26 cellular contexts compared by ENCODE assay signal in genomic region chr7:70406419-70407189, GRCh38.
DNase-seq lines count a peak whose midpoint lies in the region; ATAC-seq and TF ChIP-seq lines count a peak whose summit lies in the region.
"Had no signal": no experiment of that assay in that cellular context is flagged by ENCODE, and none has a peak within 500 bp of the region (broad histone marks: within the 10 kb centered on the region; RNA-seq: fewer than 3 reads in every experiment).

No MANE protein-coding gene starts in this region.

- no peaks in the 10 kb centered on the region for H3K9me3 ChIP-seq in BLaER1 treated with 17β-estradiol and CSF1 and Interleukin-3, amounts not matched to agents 10 nM and 100 nM (replicated peaks in 1 of 11)
- H3K9me3 ChIP-seq in adipocyte (ENCODE audit: control insufficient read depth, low read length), result no peaks in the 10 kb centered on the region
- H3K9me3 ChIP-seq in neural cell (ENCODE audit: low read length), result no peaks in the 10 kb centered on the region
- H3K9me3 ChIP-seq: gastroesophageal sphincter, sigmoid colon, thoracic aorta had no signal

- no peak overlapping the region for H3K4me3 Mint-ChIP-seq in endothelial cell (ENCODE audit: unreplicated experiment)
- no peak overlapping the region for H3K4me3 Mint-ChIP-seq in activated T-cell treated with anti-CD3 and anti-CD28 coated beads, Interleukin-2, amount 50 U/mL, for 72 hours
- H3K4me3 Mint-ChIP-seq: activated naive CD4-positive, alpha-beta T cell treated with anti-CD3 and anti-CD28 coated beads for 36 hours; activated T-cell treated with anti-CD3 and anti-CD28 coated beads, Interleukin-2, amount 50 U/mL, for 24 hours; natural killer cell treated with Interleukin-12 subunit alpha and Interleukin-12 subunit beta and Interleukin-15 and Interleukin-18, amount 100 ng/mL, for 72 hours had no signal

- H3K27me3 Mint-ChIP-seq in endothelial cell (ENCODE audit: unreplicated experiment), result no peaks in the 10 kb centered on the region
- H3K27me3 Mint-ChIP-seq in activated T-cell treated with anti-CD3 and anti-CD28 coated beads, Interleukin-2, amount 50 U/mL, for 72 hours (ENCODE audit: low read depth), result no peaks in the 10 kb centered on the region
- H3K27me3 Mint-ChIP-seq: activated T-cell treated with anti-CD3 and anti-CD28 coated beads, Interleukin-2, amount 50 U/mL, for 24 hours; natural killer cell treated with Interleukin-12 subunit alpha and Interleukin-12 subunit beta and Interleukin-15 and Interleukin-18, amount 100 ng/mL, for 72 hours; stimulated activated naive B cell treated with anti-CD40 and anti-IgM and Interleukin-4, amounts not matched to agents 10 μg/mL and 1 μg/mL and 100 μg/mL, for 72 hours had no signal

- no peaks in the 10 kb centered on the region for H3K79me2 ChIP-seq in neural cell (replicated peaks; ENCODE audit: insufficient read depth, low read length)

- peaks cover 16 to 87% (median 71%) of the 10 kb centered on the region in 10 experiments; a peak in 18 of 20 replicates for H3K4me1 ChIP-seq in BLaER1 treated with 17β-estradiol and CSF1 and Interleukin-3, amounts not matched to agents 10 nM and 100 nM
- peaks cover 6% of the 10 kb centered on the region for H3K4me1 ChIP-seq in adipocyte (ENCODE audit: control insufficient read depth, insufficient read depth, low read length)
- H3K4me1 ChIP-seq: gastroesophageal sphincter had no signal

- H3K4me2 ChIP-seq in BLaER1 treated with 17β-estradiol and CSF1 and Interleukin-3, amounts not matched to agents 10 nM and 100 nM, result peak overlapping the region; percentile 27 to 87 (median 75); a peak in 21 of 22 replicates
- H3K4me2 ChIP-seq in neural cell (ENCODE audit: low read length), result peak overlapping the region; percentile 22

- peak overlapping the region in 3 of 10 experiments; percentile 2 to 33 (median 18); a peak in 2 of 20 replicates for H3K4me3 ChIP-seq in BLaER1 treated with 17β-estradiol and CSF1 and Interleukin-3, amounts not matched to agents 10 nM and 100 nM
- no peak overlapping the region for H3K4me3 ChIP-seq in adipocyte (ENCODE audit: low read length)
- peak overlapping the region; percentile 31 for H3K4me3 ChIP-seq in neural cell (ENCODE audit: low read length)
- H3K4me3 ChIP-seq: gastroesophageal sphincter, sigmoid colon, thoracic aorta had no signal

- H3K27me3 ChIP-seq in BLaER1 treated with 17β-estradiol and CSF1 and Interleukin-3, amounts not matched to agents 10 nM and 100 nM, result no peaks in the 10 kb centered on the region
- H3K27me3 ChIP-seq in adipocyte (replicated peaks; ENCODE audit: control insufficient read depth, insufficient read depth, low read length) (no peaks in the 10 kb centered on the region), neural cell (ENCODE audit: insufficient read depth, low read depth, low read length) (no peaks in the 10 kb centered on the region)
- H3K27me3 ChIP-seq: gastroesophageal sphincter, sigmoid colon had no signal

- no peaks in the 10 kb centered on the region for H3K9me3 Mint-ChIP-seq in endothelial cell (ENCODE audit: unreplicated experiment)
- no peaks in the 10 kb centered on the region for H3K9me3 Mint-ChIP-seq in activated T-cell treated with anti-CD3 and anti-CD28 coated beads, Interleukin-2, amount 50 U/mL, for 72 hours
- H3K9me3 Mint-ChIP-seq: activated naive CD4-positive, alpha-beta T cell treated with anti-CD3 and anti-CD28 coated beads for 36 hours; activated T-cell treated with anti-CD3 and anti-CD28 coated beads, Interleukin-2, amount 50 U/mL, for 24 hours; natural killer cell treated with Interleukin-12 subunit alpha and Interleukin-12 subunit beta and Interleukin-15 and Interleukin-18, amount 100 ng/mL, for 72 hours; stimulated activated naive B cell treated with anti-CD40 and anti-IgM and Interleukin-4, amounts not matched to agents 10 μg/mL and 1 μg/mL and 100 μg/mL, for 72 hours had no signal

- no peaks in the 10 kb centered on the region for H3K9me2 ChIP-seq in neural cell (ENCODE audit: insufficient read depth, low read length)

- peaks cover 9% of the 10 kb centered on the region for H3F3A ChIP-seq in neural cell (ENCODE audit: insufficient read depth, low read length, poor library complexity, severe bottlenecking)

- H3K4me1 Mint-ChIP-seq in endothelial cell (ENCODE audit: unreplicated experiment), result peaks cover 12% of the 10 kb centered on the region
- H3K4me1 Mint-ChIP-seq in activated T-cell treated with anti-CD3 and anti-CD28 coated beads, Interleukin-2, amount 50 U/mL, for 72 hours (ENCODE audit: low read depth), result no peaks in the 10 kb centered on the region

- H3K27ac Mint-ChIP-seq in endothelial cell (ENCODE audit: unreplicated experiment), result no peak overlapping the region
- no peak overlapping the region for H3K27ac Mint-ChIP-seq in activated T-cell treated with anti-CD3 and anti-CD28 coated beads, Interleukin-2, amount 50 U/mL, for 72 hours
- H3K27ac Mint-ChIP-seq: activated naive CD4-positive, alpha-beta T cell treated with anti-CD3 and anti-CD28 coated beads for 36 hours; activated T-cell treated with anti-CD3 and anti-CD28 coated beads, Interleukin-2, amount 50 U/mL, for 24 hours; natural killer cell treated with Interleukin-12 subunit alpha and Interleukin-12 subunit beta and Interleukin-15 and Interleukin-18, amount 100 ng/mL, for 72 hours had no signal

- peaks cover 0 to 10% (median 0%) of the 10 kb centered on the region in 11 experiments; a peak in 2 of 22 replicates for H4K20me1 ChIP-seq in BLaER1 treated with 17β-estradiol and CSF1 and Interleukin-3, amounts not matched to agents 10 nM and 100 nM
- H4K20me1 ChIP-seq in neural cell (ENCODE audit: insufficient read depth), result no peaks in the 10 kb centered on the region

- TF ChIP-seq RAD21 in neural cell (conservative IDR thresholded peaks at IDR 0.05), result no peak

- no peak for ATAC-seq in HG03196 (IDR thresholded peaks at IDR 0.05; ENCODE audit: unreplicated experiment)
- ATAC-seq in activated T-cell treated with anti-CD3 and anti-CD28 coated beads, Interleukin-2, amount 50 U/mL, for 72 hours (replicated peaks in 1 of 2), result no peak
- ATAC-seq: gastroesophageal sphincter; natural killer cell treated with Interleukin-12 subunit alpha and Interleukin-12 subunit beta and Interleukin-15 and Interleukin-18, amount 100 ng/mL, for 72 hours had no signal

- peak overlapping the region in 6 of 11 experiments; percentile 3 to 63 (median 57); a peak in 8 of 22 replicates for H3K27ac ChIP-seq in BLaER1 treated with 17β-estradiol and CSF1 and Interleukin-3, amounts not matched to agents 10 nM and 100 nM
- H3K27ac ChIP-seq in neural cell (ENCODE audit: low read length), result peak overlapping the region; percentile 84
- H3K27ac ChIP-seq: gastroesophageal sphincter, HL-60, sigmoid colon, thoracic aorta had no signal

- no peak for TF ChIP-seq EP300 in neural cell (conservative IDR thresholded peaks at IDR 0.05; ENCODE audit: poor library complexity, severe bottlenecking)

- H3K9ac ChIP-seq in BLaER1 treated with 17β-estradiol and CSF1 and Interleukin-3, amounts not matched to agents 10 nM and 100 nM, result peak overlapping the region in 4 of 11 experiments; percentile 19 to 47 (median 28); a peak in 5 of 22 replicates
- H3K9ac ChIP-seq in adipocyte (ENCODE audit: low read length), result no peak overlapping the region
- peak overlapping the region; percentile 38 for H3K9ac ChIP-seq in neural cell (ENCODE audit: low read length)

- no peak for TF ChIP-seq CTCF in neural cell (IDR thresholded peaks at IDR 0.05; ENCODE audit: poor library complexity, severe bottlenecking)
- TF ChIP-seq CTCF in endothelial cell (IDR thresholded peaks at IDR 0.05; ENCODE audit: unreplicated experiment), result no peak

- DNase-seq in NCI-H1694 treated with DMSO at 0.1 percent for 48 hours (lab: John Stamatoyannopoulos, UW), result peak; percentile 98
- peak; percentile 29 for DNase-seq in adipocyte (ENCODE audit: low read depth)
- no peak for DNase-seq in NCI-H2029 treated with DMSO at 0.1 percent for 48 hours (lab: John Stamatoyannopoulos, UW)
- no peak for DNase-seq in endothelial cell (ENCODE audit: low spot score)
- no peak for DNase-seq in activated T-cell treated with anti-CD3 and anti-CD28 coated beads, Interleukin-2, amount 50 U/mL, for 72 hours
- DNase-seq: activated CD4-positive, alpha-beta T cell treated with anti-CD3 and anti-CD28 coated beads for 1 hour; activated naive CD4-positive, alpha-beta T cell treated with anti-CD3 and anti-CD28 coated beads for 36 hours; activated T-cell treated with anti-CD3 and anti-CD28 coated beads, Interleukin-2, amount 50 U/mL, for 24 hours; anterior cingulate cortex; central memory CD4-positive, alpha-beta T cell; DMS79 treated with DMSO at 0.1 percent for 48 hours; erythroblast; IMR-90; mesenchymal stem cell; NCI-H1436 treated with DMSO at 0.1 percent for 48 hours; NCI-H226; sigmoid colon; stimulated activated CD4-positive, alpha-beta T cell treated with anti-CD3 and anti-CD28 coated beads, Interleukin-2, amount 100 ng/mL, for 24 hours; stimulated activated naive B cell treated with anti-CD40 and anti-IgM and Interleukin-4, amounts not matched to agents 10 μg/mL and 1 μg/mL and 100 μg/mL, for 72 hours had no signal

- no peak overlapping the region for H2AFZ ChIP-seq in neural cell (ENCODE audit: low read depth, low read length)

- no peaks in the 10 kb centered on the region for H3K36me3 Mint-ChIP-seq in endothelial cell (ENCODE audit: low read depth, unreplicated experiment)
- H3K36me3 Mint-ChIP-seq in activated T-cell treated with anti-CD3 and anti-CD28 coated beads, Interleukin-2, amount 50 U/mL, for 72 hours (ENCODE audit: insufficient read depth in 2 of 2), result no peaks in the 10 kb centered on the region
- H3K36me3 Mint-ChIP-seq: natural killer cell treated with Interleukin-12 subunit alpha and Interleukin-12 subunit beta and Interleukin-15 and Interleukin-18, amount 100 ng/mL, for 72 hours; stimulated activated naive B cell treated with anti-CD40 and anti-IgM and Interleukin-4, amounts not matched to agents 10 μg/mL and 1 μg/mL and 100 μg/mL, for 72 hours had no signal

- no peaks in the 10 kb centered on the region for H3K36me3 ChIP-seq in BLaER1 treated with 17β-estradiol and CSF1 and Interleukin-3, amounts not matched to agents 10 nM and 100 nM
- no peaks in the 10 kb centered on the region for H3K36me3 ChIP-seq in adipocyte (ENCODE audit: control insufficient read depth, insufficient read depth, low read length, severe bottlenecking)
- no peaks in the 10 kb centered on the region for H3K36me3 ChIP-seq in neural cell (ENCODE audit: insufficient read depth, low read length)
- H3K36me3 ChIP-seq: gastroesophageal sphincter, sigmoid colon, thoracic aorta had no signal

TF ChIP-seq in neural cell, 6 proteins besides CTCF, POLR2A, EP300 and RAD21 (continues in another document):
- TF ChIP-seq POLR2AphosphoS5 (IDR thresholded peaks at IDR 0.05), result no peak
- TF ChIP-seq TAF1 (IDR thresholded peaks at IDR 0.05; ENCODE audit: low read depth), result no peak
- no peak for TF ChIP-seq EZH2 (IDR thresholded peaks at IDR 0.05; ENCODE audit: borderline replicate concordance, insufficient read depth, low read length, poor library complexity, severe bottlenecking)
- no peak for TF ChIP-seq MXI1 (conservative IDR thresholded peaks at IDR 0.05; ENCODE audit: poor library complexity, severe bottlenecking)

Comparison
In these comparisons a context has a peak if more than half of its experiments do, and no peak if none do; other contexts are left out.
1. DNase-seq: peak in NCI-H1694 treated with DMSO at 0.1 percent for 48 hours (single experiment) and adipocyte (single experiment); none in NCI-H2029 treated with DMSO at 0.1 percent for 48 hours (single experiment), endothelial cell (single experiment) and activated T-cell treated with anti-CD3 and anti-CD28 coated beads, Interleukin-2, amount 50 U/mL, for 72 hours (0 of 2).